1 cellular context compared by ENCODE assay signal in the genomic region with DNA sequence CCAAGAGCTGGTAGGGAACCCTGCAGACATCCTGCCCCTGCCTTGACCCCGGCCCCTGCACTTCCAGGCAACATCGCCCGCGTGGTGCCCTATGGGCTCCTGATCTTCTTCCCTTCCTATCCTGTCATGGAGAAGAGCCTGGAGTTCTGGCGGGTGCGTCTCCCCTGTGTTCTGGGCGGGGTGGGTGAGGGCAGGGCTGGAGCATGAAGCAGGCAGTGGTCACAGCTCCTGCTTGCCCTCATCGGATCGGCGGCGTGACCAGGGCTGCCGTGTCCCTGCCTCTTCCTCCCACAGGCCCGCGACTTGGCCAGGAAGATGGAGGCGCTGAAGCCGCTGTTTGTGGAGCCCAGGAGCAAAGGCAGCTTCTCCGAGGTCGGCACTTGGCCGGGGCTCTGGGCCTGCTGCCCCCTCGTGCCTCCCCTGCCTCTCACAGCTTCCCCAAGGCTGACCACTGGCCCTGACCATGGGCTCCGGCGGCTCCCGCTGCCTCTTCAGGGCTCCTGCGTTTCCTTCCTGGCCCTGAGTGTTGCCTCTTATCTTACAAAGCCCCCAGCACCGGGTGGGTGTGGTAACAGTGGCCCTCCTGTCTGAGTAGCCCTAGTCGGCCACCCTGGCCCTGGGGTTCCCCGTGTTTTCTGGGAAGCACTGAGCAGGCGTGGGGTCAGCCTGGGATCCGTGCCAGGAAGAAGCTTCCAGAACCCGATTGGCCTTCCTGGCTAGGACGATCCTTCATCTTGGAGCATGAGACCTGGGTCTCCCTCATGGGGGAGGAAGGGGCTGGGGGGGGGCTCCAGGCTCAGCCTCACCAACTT.
TF ChIP-seq lines count a peak whose summit lies in the region.

No MANE protein-coding gene starts in this region.

TF ChIP-seq in HEK293, 187 proteins besides CTCF, POLR2A, EP300 and RAD21 (continued from another document):
- no peak for TF ChIP-seq ZNF221 (tag by site-specific recombination; IDR thresholded peaks at IDR 0.05; ENCODE audit: borderline replicate concordance)
